In the genomic region with DNA sequence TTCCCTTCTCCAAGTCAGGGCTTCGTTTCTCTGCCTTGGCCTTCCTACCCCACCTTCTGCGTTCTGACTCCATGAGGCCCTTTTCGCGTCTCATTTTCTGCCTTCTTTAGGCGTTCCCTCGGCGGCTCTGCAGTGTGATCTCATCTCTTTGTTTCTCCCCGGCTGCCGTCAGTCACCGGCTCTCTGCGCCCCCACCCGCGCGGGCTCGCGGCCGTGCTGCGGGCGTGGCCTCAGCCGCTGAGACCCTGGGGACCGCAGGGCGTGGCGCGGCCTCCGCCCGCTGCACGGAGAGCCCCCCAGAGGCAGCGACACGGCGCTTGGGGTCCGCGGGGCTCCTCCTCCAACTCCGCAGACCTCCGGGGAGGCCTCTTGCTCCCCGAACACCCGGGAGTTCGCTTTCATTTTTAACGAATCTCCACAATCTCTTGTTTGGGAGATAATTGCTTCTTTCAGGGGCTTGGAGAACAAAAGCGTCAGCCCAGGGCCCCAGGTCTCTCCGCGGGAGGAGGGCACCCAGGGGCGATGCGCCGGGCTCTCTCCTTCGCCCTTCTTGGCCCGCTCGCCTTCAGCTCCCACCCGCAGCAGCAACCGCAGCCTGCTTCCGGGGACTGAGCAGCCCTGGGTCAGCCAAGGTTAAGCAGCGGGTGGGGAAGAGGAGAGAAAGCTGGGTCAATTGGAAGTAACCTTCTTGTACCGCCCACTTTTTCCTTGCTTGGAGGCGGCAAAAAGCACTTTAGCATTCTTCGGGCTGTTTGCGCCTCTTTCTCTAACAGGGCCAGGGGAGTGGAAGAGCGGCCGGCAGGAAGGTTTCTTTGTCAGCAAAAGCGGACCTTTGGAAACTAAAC, we compare ENCODE assay signal across 8 cellular contexts. TPM values are rescaled to one million over a fixed set of nuclear protein-coding genes. Genes with fewer than 3 reads are reported as not detected.
A peak's percentile ranks its signal among the peaks of the same experiment; 100 is the strongest.
DNase-seq lines count a peak whose midpoint lies in the region; ATAC-seq and TF ChIP-seq lines count a peak whose summit lies in the region.

No MANE protein-coding gene starts in this region.

- CTCF ChIA-PET in AG04450 (lab: Charles Lee), result interaction anchor here (1.4 to 2.9 kb wide), 4 partner anchors 35 to 441 kb away, joined by 3 to 12 read pairs (median 6); no protein-coding TSS in a partner anchor

- no peaks in the 10 kb centered on the region for H3K4me1 ChIP-seq in right lobe of liver

- DNase-seq in AG04450 (ENCODE audit: low read depth, low spot score) (peak; percentile 63), NCI-H345 (lab: John Stamatoyannopoulos, UW) (peak; percentile 75), dorsolateral prefrontal cortex (peak; percentile 26 to 79 (median 63)), right lobe of liver (peak; percentile 54 to 74 (median 65))
- peak; percentile 61 to 71 for DNase-seq in activated CD4-positive, alpha-beta T cell treated with anti-CD3 and anti-CD28 coated beads, Interleukin-2, amount 50 U/mL, for 48 hours
- peak; percentile 68 for DNase-seq in stimulated activated CD4-positive, alpha-beta T cell treated with anti-CD3 and anti-CD28 coated beads, Interleukin-4, amount 100 ng/mL, for 24 hours

- 2% methylated on average over 22 of the region's 58 CpGs for WGBS in right lobe of liver (ENCODE audit: insufficient coverage, low coverage, low lambda C conversion rate, missing lambda C conversion rate)

- H3K27ac ChIP-seq in AG04450 (ENCODE audit: low read depth, low read length), result peak overlapping the region; percentile 98
- peak overlapping the region; percentile 36 to 97 (median 89) for H3K27ac ChIP-seq in dorsolateral prefrontal cortex
- peak overlapping the region; percentile 51 to 86 (median 77) for H3K27ac ChIP-seq in right lobe of liver

- peak; percentile 64 for TF ChIP-seq POLR2A in GM18951 (IDR thresholded peaks at IDR 0.05; ENCODE audit: extremely low read depth, insufficient read depth, insufficient read length)
- no peak for TF ChIP-seq POLR2A in right lobe of liver (IDR thresholded peaks at IDR 0.05)

- H3K9me3 ChIP-seq in AG04450 (ENCODE audit: control insufficient read depth, insufficient read depth, low read length) (no peaks in the 10 kb centered on the region), right lobe of liver (no peaks in the 10 kb centered on the region)

- no peaks in the 10 kb centered on the region for H3K27me3 ChIP-seq in AG04450 (ENCODE audit: control insufficient read depth, insufficient read depth, low read length)
- H3K27me3 ChIP-seq in dorsolateral prefrontal cortex, result no peaks in the 10 kb centered on the region
- H3K27me3 ChIP-seq in right lobe of liver, result no peaks in the 10 kb centered on the region

- TF ChIP-seq CTCF in AG04450 (IDR thresholded peaks at IDR 0.05; ENCODE audit: low read depth, low read length), result no peak
- peak in 7 of 56 donors; percentile 5 to 30 (median 8) for TF ChIP-seq CTCF in dorsolateral prefrontal cortex (IDR thresholded peaks at IDR 0.05 in 54 of 56, conservative IDR thresholded peaks at IDR 0.05 in 2 of 56; ENCODE audit: low read depth in 1 of 56, partially characterized antibody in 56 of 56)
- TF ChIP-seq CTCF in right lobe of liver (IDR thresholded peaks at IDR 0.05), result no peak

- peak; percentile 90 for ATAC-seq in HG03159 (IDR thresholded peaks at IDR 0.05; ENCODE audit: unreplicated experiment)
- peak; percentile 84 to 97 (median 91) for ATAC-seq in right lobe of liver

- H3K4me3 ChIP-seq in AG04450 (ENCODE audit: low read depth, low read length), result peak overlapping the region; percentile 59
- peak overlapping the region; percentile 52 to 99 (median 83) for H3K4me3 ChIP-seq in dorsolateral prefrontal cortex
- H3K4me3 ChIP-seq in right lobe of liver, result peak overlapping the region; percentile 64 to 94 (median 75)

- intact Hi-C loops in dorsolateral prefrontal cortex (cut with DNase I), result no loop called here
- intact Hi-C loops in right lobe of liver (cut with DNase I), result no loop called here

- POLR2A ChIA-PET in AG04450 (lab: Yijun Ruan, JAX), result interaction anchor here (1.9 kb wide), 1 partner anchor 125 kb away, joined by 8 read pairs; no protein-coding TSS in a partner anchor

- in situ Hi-C loops in GM18951 (cut with MboI; ENCODE audit: low sequenced_read_pairs, unreplicated experiment), result no loop called here

- H3K36me3 ChIP-seq in right lobe of liver, result no peaks in the 10 kb centered on the region

RNA-seq across cellular contexts. Expression of a gene that starts 35.2 kb away (rescaled TPM):
- 1.2 and 1.3 TPM in 2 replicates for polyA plus RNA-seq in AG04450 (2011; rRNA removed)
- 0.22 and 0.83 TPM in 2 replicates for polyA minus RNA-seq in AG04450 (2011; rRNA and poly(A)+ RNA removed)
- total RNA-seq in dorsolateral prefrontal cortex, result 100 to 1,000 TPM in 119 of 120 experiments, 10 to 100 TPM in 1; 88.9 to 514 (median 300) TPM
- total RNA-seq in right lobe of liver, result not detected

Comparison
In these comparisons a context has a peak if more than half of its experiments do, and no peak if none do; other contexts are left out.
1. Peak in every context shown above with its lines: DNase-seq, ATAC-seq, H3K4me3 ChIP-seq and H3K27ac ChIP-seq.
2. RNA of a gene that starts 35.2 kb away (total RNA-seq): 88.9 to 514 TPM in dorsolateral prefrontal cortex; not detected in right lobe of liver; every median in the first group is over 10 times any median in the second.